In genomic region chr5:108380531-108381021, GRCh38 we compare ENCODE assay signal across 8 cellular contexts. TPM values are rescaled to one million over a fixed set of nuclear protein-coding genes. Genes with fewer than 3 reads are reported as not detected.
DNase-seq lines count a peak whose midpoint lies in the region; ATAC-seq lines count a peak whose summit lies in the region.

No MANE protein-coding gene starts in this region.

- H3K4me1 Mint-ChIP-seq in CD8-positive, alpha-beta memory T cell = peaks cover 36 to 51% (median 38%) of the 10 kb centered on the region in 3 donors

- POLR2A ChIA-PET in CD8-positive, alpha-beta memory T cell (lab: Charles Lee) = interaction anchor here (0.6 to 3.2 kb wide), 5 partner anchors 8 to 1309 kb away, joined by 3 to 37 read pairs (median 4); partner anchors contain the start of genes MAN2A1 and PJA2

- peak overlapping the region; percentile 30 for H3K9ac ChIP-seq in iPS-18a (ENCODE audit: low read length)

- ATAC-seq in GM19328 (IDR thresholded peaks at IDR 0.05; ENCODE audit: unreplicated experiment) (peak; percentile 19), HG03442 (IDR thresholded peaks at IDR 0.05; ENCODE audit: unreplicated experiment) (peak; percentile 24)

- CTCF ChIA-PET in CD8-positive, alpha-beta memory T cell (lab: Charles Lee) = interaction anchor here (1.4 kb wide), 1 partner anchor 35 kb away, joined by 4 read pairs; no protein-coding TSS in a partner anchor

- no peaks in the 10 kb centered on the region for H3K36me3 ChIP-seq in CD8-positive, alpha-beta memory T cell (ENCODE audit: insufficient read depth, low read length)
- no peaks in the 10 kb centered on the region for H3K36me3 ChIP-seq in iPS-18a (ENCODE audit: control insufficient read depth, low read depth, low read length)

- peak overlapping the region; percentile 84 to 96 (median 89) for H3K4me3 Mint-ChIP-seq in CD8-positive, alpha-beta memory T cell

- H3K9me3 Mint-ChIP-seq in CD8-positive, alpha-beta memory T cell = peaks cover 10 to 15% (median 14%) of the 10 kb centered on the region in 5 donors

- peak overlapping the region; percentile 38 for H3K27ac ChIP-seq in CD8-positive, alpha-beta memory T cell (ENCODE audit: low read depth, low read length)
- H3K27ac ChIP-seq in iPS-18a (ENCODE audit: low read length) = no peak overlapping the region

- H3K9me3 ChIP-seq in CD8-positive, alpha-beta memory T cell (ENCODE audit: low read length) = no peaks in the 10 kb centered on the region
- H3K9me3 ChIP-seq in iPS-18a (ENCODE audit: control insufficient read depth, low read depth, low read length) = no peaks in the 10 kb centered on the region

- peak; percentile 54 to 74 (median 64) for DNase-seq in CD8-positive, alpha-beta memory T cell
- peak; percentile 29 for DNase-seq in T follicular helper cell (ENCODE audit: low read depth)
- DNase-seq in astrocyte of the hippocampus (ENCODE audit: low read depth, low spot score) = peak; percentile 58
- peak; percentile 2 for DNase-seq in smooth muscle cell of the brain vasculature (ENCODE audit: low read depth, low spot score)
- no peak for DNase-seq in foreskin melanocyte

- peak overlapping the region; percentile 60 for H3K4me3 ChIP-seq in CD8-positive, alpha-beta memory T cell (ENCODE audit: low read length)
- H3K4me3 ChIP-seq in iPS-18a (ENCODE audit: low read length) = peak overlapping the region; percentile 71

- H3K27ac Mint-ChIP-seq in CD8-positive, alpha-beta memory T cell = peak overlapping the region; percentile 87 to 97 (median 94)

- no peaks in the 10 kb centered on the region for H3K27me3 ChIP-seq in CD8-positive, alpha-beta memory T cell (ENCODE audit: insufficient read depth, low read length, poor library complexity, severe bottlenecking)
- H3K27me3 ChIP-seq in iPS-18a (ENCODE audit: control insufficient read depth, insufficient read depth, low read length) = no peaks in the 10 kb centered on the region

- H3K4me1 ChIP-seq in CD8-positive, alpha-beta memory T cell (ENCODE audit: insufficient read depth, low read length) = peaks cover 31% of the 10 kb centered on the region
- H3K4me1 ChIP-seq in iPS-18a (ENCODE audit: control insufficient read depth, low read depth, low read length) = peaks cover 9% of the 10 kb centered on the region

- peaks cover 0 to 1% of the 10 kb centered on the region in 2 donors for H3K27me3 Mint-ChIP-seq in CD8-positive, alpha-beta memory T cell

- peaks cover 7 to 16% (median 13%) of the 10 kb centered on the region in 3 donors for H3K36me3 Mint-ChIP-seq in CD8-positive, alpha-beta memory T cell

RNA-seq across cellular contexts. Expression of gene FBXL17, which starts 1.3 kb away (rescaled TPM):
- 1 to 10 TPM; 6.4 to 6.9 TPM for total RNA-seq in CD8-positive, alpha-beta memory T cell
- 8.2 TPM for polyA plus RNA-seq in CD8-positive, alpha-beta memory T cell
